ENCODE assay signal across 26 cellular contexts in the genomic region with DNA sequence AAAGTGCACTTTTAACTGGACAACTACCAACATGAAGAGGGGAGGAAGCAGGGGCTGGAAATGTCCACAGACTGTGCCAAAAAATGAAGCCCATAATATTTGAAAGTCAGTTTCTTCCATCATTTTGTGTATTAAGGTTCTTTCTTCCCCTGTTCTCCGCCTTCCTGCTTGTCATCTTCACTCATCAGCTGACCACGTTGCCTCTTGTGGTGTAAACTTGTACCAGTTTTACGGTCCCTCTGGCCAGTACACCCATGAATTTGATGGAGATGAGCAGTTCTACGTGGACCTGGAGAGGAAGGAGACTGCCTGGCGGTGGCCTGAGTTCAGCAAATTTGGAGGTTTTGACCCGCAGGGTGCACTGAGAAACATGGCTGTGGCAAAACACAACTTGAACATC. TPM values are rescaled to one million over a fixed set of nuclear protein-coding genes. Genes with fewer than 3 reads are reported as not detected.
"Had no signal": no experiment of that assay in that cellular context is flagged by ENCODE, and none has a peak within 500 bp of the region (broad histone marks: within the 10 kb centered on the region; RNA-seq: fewer than 3 reads in every experiment).

No MANE protein-coding gene starts in this region.

- H3K27ac ChIP-seq: SJSA1 had no signal

- FAIRE-seq: astrocyte, RCC 7860 had no signal

- H3K9me3 Mint-ChIP-seq: activated CD4-positive, alpha-beta T cell treated with anti-CD3 and anti-CD28 coated beads, Interleukin-2, amount 10 ng/mL, durations not matched to agents 24 days and 14 days; activated naive CD4-positive, alpha-beta T cell treated with anti-CD3 and anti-CD28 coated beads, Interleukin-2, amount 50 U/mL, for 24 hours; activated T-cell treated with anti-CD3 and anti-CD28 coated beads, Interleukin-2, amount 50 U/mL, for 24 hours; activated T-helper 1 cell treated with anti-CD3 and anti-CD28 coated beads, Interleukin-12 subunit alpha, Interleukin-12 subunit beta, Interleukin-2, Interleukin-4 antibody, amounts not matched to agents 30 ng/mL and 10 ng/mL and 1 ng/mL, durations not matched to agents 14 hours and 24 hours and 36 hours; brain; T-helper 1 cell treated with Interleukin-12 subunit alpha and Interleukin-12 subunit beta and Interleukin-4 antibody, amounts not matched to agents 30 μg/mL and 1 μg/mL, for 36 hours; WTC11 had no signal

- H3K9me3 ChIP-seq: SJSA1 had no signal

- H3K4me3 Mint-ChIP-seq: activated CD4-positive, alpha-beta T cell treated with anti-CD3 and anti-CD28 coated beads, Interleukin-2, amount 10 ng/mL, durations not matched to agents 24 days and 14 days; activated CD8-positive, alpha-beta memory T cell treated with anti-CD3 and anti-CD28 coated beads, Interleukin-2, amount 10 ng/mL, durations not matched to agents 7 days and 5 days; activated naive CD4-positive, alpha-beta T cell treated with anti-CD3 and anti-CD28 coated beads, Interleukin-2, amount 50 U/mL, for 24 hours; activated T-cell treated with anti-CD3 and anti-CD28 coated beads, Interleukin-2, amount 50 U/mL, for 24 hours; activated T-helper 1 cell treated with anti-CD3 and anti-CD28 coated beads, Interleukin-12 subunit alpha, Interleukin-12 subunit beta, Interleukin-2, Interleukin-4 antibody, amounts not matched to agents 30 ng/mL and 10 ng/mL and 1 ng/mL, durations not matched to agents 14 hours and 24 hours and 36 hours; brain; T-helper 1 cell treated with Interleukin-12 subunit alpha and Interleukin-12 subunit beta and Interleukin-4 antibody, amounts not matched to agents 30 μg/mL and 1 μg/mL, for 36 hours; WTC11 had no signal

- H3K27me3 ChIP-seq: SJSA1 had no signal

- ATAC-seq: PC-3, SK-N-SH treated with all-trans-retinoic acid at 6 μM for 48 hours, WTC11 had no signal

- H3K4me1 ChIP-seq: SJSA1 had no signal

- H3K4me3 ChIP-seq: SJSA1 had no signal

- H3K27me3 Mint-ChIP-seq: activated naive CD4-positive, alpha-beta T cell treated with anti-CD3 and anti-CD28 coated beads, Interleukin-2, amount 50 U/mL, for 24 hours; activated T-cell treated with anti-CD3 and anti-CD28 coated beads, Interleukin-2, amount 50 U/mL, for 24 hours had no signal

- H3K36me3 Mint-ChIP-seq: activated naive CD4-positive, alpha-beta T cell treated with anti-CD3 and anti-CD28 coated beads, Interleukin-2, amount 50 U/mL, for 24 hours; brain; WTC11 had no signal

- H3K36me3 ChIP-seq: SJSA1 had no signal

- DNase-seq: activated CD4-positive, alpha-beta T cell treated with anti-CD3 and anti-CD28 coated beads for 1 hour; activated CD4-positive, alpha-beta T cell treated with anti-CD3 and anti-CD28 coated beads, Interleukin-2, amount 10 ng/mL, durations not matched to agents 24 days and 14 days; activated CD4-positive, alpha-beta T cell treated with anti-CD3 and anti-CD28 coated beads, Interleukin-2, amount 50 U/mL, for 48 hours; activated CD8-positive, alpha-beta memory T cell treated with anti-CD3 and anti-CD28 coated beads, Interleukin-2, amount 10 ng/mL, durations not matched to agents 7 days and 5 days; activated effector memory CD4-positive, alpha-beta T cell treated with Interleukin-2 at 50 U/mL for 16 hours; activated naive CD4-positive, alpha-beta T cell; activated T-cell treated with anti-CD3 and anti-CD28 coated beads, Interleukin-2, amount 50 U/mL, for 24 hours; amniotic stem cell; MM.1S; NCI-H1105 treated with DMSO at 0.1 percent for 48 hours; NCI-H1436 treated with DMSO at 0.1 percent for 48 hours; NCI-H187; NCI-H2081; NCI-H524; PC-3; SHP77; SW 1271 had no signal

- H3K27ac Mint-ChIP-seq: activated CD4-positive, alpha-beta T cell treated with anti-CD3 and anti-CD28 coated beads, Interleukin-2, amount 10 ng/mL, durations not matched to agents 24 days and 14 days; activated naive CD4-positive, alpha-beta T cell treated with anti-CD3 and anti-CD28 coated beads, Interleukin-2, amount 50 U/mL, for 24 hours; activated T-cell treated with anti-CD3 and anti-CD28 coated beads, Interleukin-2, amount 50 U/mL, for 24 hours; activated T-helper 1 cell treated with anti-CD3 and anti-CD28 coated beads, Interleukin-12 subunit alpha, Interleukin-12 subunit beta, Interleukin-2, Interleukin-4 antibody, amounts not matched to agents 30 ng/mL and 10 ng/mL and 1 ng/mL, durations not matched to agents 14 hours and 24 hours and 36 hours; brain; WTC11 had no signal

- H3K4me1 Mint-ChIP-seq: brain, WTC11 had no signal

RNA-seq across cellular contexts. Expression of gene HLA-DQA1, which starts 3.9 kb away (rescaled TPM):
- total RNA-seq: astrocyte, PC-3, SJSA1 had no signal

RNA-seq across cellular contexts. Expression of gene HLA-DQB1, which starts 25.3 kb away (rescaled TPM):
- total RNA-seq: PC-3, SJSA1 had no signal

RNA-seq across cellular contexts. Expression of gene HLA-DRB1, which starts 51.5 kb away (rescaled TPM):
- total RNA-seq: PC-3, SJSA1 had no signal
